ENCODE assay signal across 16 cellular contexts in the genomic region with DNA sequence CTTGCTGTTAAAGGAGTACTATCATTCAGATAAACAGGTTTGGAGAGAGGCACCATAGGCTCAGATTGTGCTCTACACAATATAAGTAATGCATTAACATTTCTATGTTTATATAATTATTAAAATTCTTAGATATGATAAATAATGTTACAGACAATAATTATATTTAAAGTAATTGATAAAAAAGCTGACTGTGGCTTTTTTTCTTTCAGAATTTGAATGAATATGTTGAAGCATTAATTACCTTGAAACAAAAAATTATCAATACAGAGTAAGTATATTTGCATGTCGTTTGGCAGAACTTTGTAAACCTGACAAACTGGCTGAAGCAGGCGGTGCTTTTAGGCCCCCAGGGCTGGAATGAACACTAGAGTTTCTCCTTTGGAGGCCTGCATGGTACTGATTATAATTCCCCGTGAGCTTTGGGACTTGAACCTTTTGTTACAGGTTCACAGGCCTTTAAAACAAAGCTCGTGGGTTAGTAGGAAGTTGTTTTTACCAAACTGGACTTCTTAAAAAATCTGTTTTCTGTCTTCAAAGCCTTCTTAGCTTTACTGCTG. TPM values are rescaled to one million over a fixed set of nuclear protein-coding genes. Genes with fewer than 3 reads are reported as not detected.
A peak's percentile ranks its signal among the peaks of the same experiment; 100 is the strongest.
DNase-seq lines count a peak whose midpoint lies in the region; ATAC-seq, FAIRE-seq and TF ChIP-seq lines count a peak whose summit lies in the region.
"Had no signal": no experiment of that assay in that cellular context is flagged by ENCODE, and none has a peak within 500 bp of the region (broad histone marks: within the 10 kb centered on the region; RNA-seq: fewer than 3 reads in every experiment).

No MANE protein-coding gene starts in this region.

- H3K9me3 ChIP-seq in A549 (no peaks in the 10 kb centered on the region), MM.1S (replicated peaks; ENCODE audit: insufficient read depth, low read length) (no peaks in the 10 kb centered on the region), K562 (replicated peaks; ENCODE audit: control insufficient read depth, insufficient read depth, low read depth, low read length) (no peaks in the 10 kb centered on the region)
- no peaks in the 10 kb centered on the region for H3K9me3 ChIP-seq in CD8-positive, alpha-beta memory T cell (ENCODE audit: low read length)

- TF ChIP-seq RAD21 in A549 (conservative IDR thresholded peaks at IDR 0.05 in 1 of 2, IDR thresholded peaks at IDR 0.05 in 1 of 2) (no peak), K562 (CRISPR knock-in tag; conservative IDR thresholded peaks at IDR 0.05 in 1 of 2, IDR thresholded peaks at IDR 0.05 in 1 of 2) (no peak)

- no peak for TF ChIP-seq EP300 in A549 (IDR thresholded peaks at IDR 0.05)
- TF ChIP-seq EP300 in K562 (IDR thresholded peaks at IDR 0.05; ENCODE audit: low read length): no peak

- no peaks in the 10 kb centered on the region for H3K9me2 ChIP-seq in MM.1S (replicated peaks; ENCODE audit: insufficient read depth, low read length)

- H3K36me3 Mint-ChIP-seq in osteocyte (ENCODE audit: unreplicated experiment): peaks cover 19% of the 10 kb centered on the region
- H3K36me3 Mint-ChIP-seq in CD8-positive, alpha-beta memory T cell: peaks cover 0 to 41% (median 10%) of the 10 kb centered on the region in 3 donors

- POLR2A ChIA-PET in A549 (lab: Yijun Ruan, JAX): no interaction called here
- POLR2A ChIA-PET in K562 (lab: Yijun Ruan, JAX): interaction anchor here (0.6 to 0.8 kb wide), 2 partner anchors 15 to 393 kb away, joined by 3 read pairs; no protein-coding TSS in a partner anchor
- POLR2A ChIA-PET in CD8-positive, alpha-beta memory T cell (lab: Charles Lee): interaction anchor here (0.7 kb wide), 1 partner anchor 31 kb away, joined by 3 read pairs; no protein-coding TSS in a partner anchor

- ATAC-seq in A549: no peak
- ATAC-seq in K562: no peak; the same call in 2 of the 3 replicates
- no peak for ATAC-seq in HG02870 (IDR thresholded peaks at IDR 0.05; ENCODE audit: unreplicated experiment)

- WGBS in A549 (ENCODE audit: missing lambda C conversion rate): 71% methylated on average over 4 of the region's 4 CpGs
- WGBS in K562 (ENCODE audit: insufficient coverage, low coverage, missing lambda C conversion rate): 60% methylated on average over 4 of the region's 4 CpGs

- CTCF ChIA-PET in A549 (lab: Yijun Ruan, JAX) (interaction anchor here (1.1 kb wide), 1 partner anchor 13 kb away, joined by 3 read pairs; no protein-coding TSS in a partner anchor), K562 (lab: Yijun Ruan, JAX; ENCODE audit: low intra/inter-chr PET ratio) (no interaction called here)
- CTCF ChIA-PET in CD8-positive, alpha-beta memory T cell (lab: Charles Lee): no interaction called here

- no peaks in the 10 kb centered on the region for H3K9me3 Mint-ChIP-seq in osteocyte (ENCODE audit: unreplicated experiment)
- H3K9me3 Mint-ChIP-seq in CD8-positive, alpha-beta memory T cell: no peaks in the 10 kb centered on the region

- H4K20me1 ChIP-seq in MM.1S (ENCODE audit: insufficient read depth, low read length) (no peaks in the 10 kb centered on the region), K562 (replicated peaks; ENCODE audit: control insufficient read depth, insufficient read depth, low read length) (peaks cover 8% of the 10 kb centered on the region; the same call in 1 of the 2 replicates)

- H3K9ac ChIP-seq in MM.1S (ENCODE audit: low read length) (no peak overlapping the region), K562 (ENCODE audit: insufficient read depth in 1 of 2, low read depth in 2 of 2, low read length in 2 of 2) (no peak overlapping the region)

- H3K4me3 ChIP-seq in A549 (no peak overlapping the region), MM.1S (ENCODE audit: low read length) (no peak overlapping the region), K562 (no peak overlapping the region)
- H3K4me3 ChIP-seq in CD8-positive, alpha-beta memory T cell (ENCODE audit: low read length): no peak overlapping the region

- no peaks in the 10 kb centered on the region for H3K27me3 ChIP-seq in MM.1S (replicated peaks; ENCODE audit: insufficient read depth, low read length)
- H3K27me3 ChIP-seq in K562 (ENCODE audit: control insufficient read depth in 2 of 2, insufficient read depth in 2 of 2, low read length in 2 of 2): no peaks in the 10 kb centered on the region
- H3K27me3 ChIP-seq in CD8-positive, alpha-beta memory T cell (ENCODE audit: insufficient read depth, low read length, poor library complexity, severe bottlenecking): no peaks in the 10 kb centered on the region

- TF ChIP-seq CTCF in A549 (IDR thresholded peaks at IDR 0.05) (no peak), MM.1S (IDR thresholded peaks at IDR 0.05; ENCODE audit: low read length) (no peak), K562 (IDR thresholded peaks at IDR 0.05 in 2 of 3, conservative IDR thresholded peaks at IDR 0.05 in 1 of 3; ENCODE audit: insufficient read depth in 2 of 3, low read depth in 1 of 3, low read length in 3 of 3) (no peak), osteocyte (IDR thresholded peaks at IDR 0.05) (no peak)

- H3K9me1 ChIP-seq in K562 (ENCODE audit: control insufficient read depth, insufficient read depth, low read length): no peaks in the 10 kb centered on the region

- H3K79me2 ChIP-seq in MM.1S (ENCODE audit: low read length): peaks cover 62% of the 10 kb centered on the region
- H3K79me2 ChIP-seq in K562 (ENCODE audit: control insufficient read depth, insufficient read depth, low read length): peaks cover 51% of the 10 kb centered on the region

- H3K27ac ChIP-seq in A549 (no peak overlapping the region), MM.1S (ENCODE audit: low read length) (peak overlapping the region; percentile 52; the same call in 1 of the 2 replicates), K562 (ENCODE audit: extremely low read depth, low read depth, low read length) (no peak overlapping the region)
- no peak overlapping the region for H3K27ac ChIP-seq in CD8-positive, alpha-beta memory T cell (ENCODE audit: low read depth, low read length)
- H3K27ac ChIP-seq: C4-2B had no signal

- H3K36me3 ChIP-seq in MM.1S (replicated peaks; ENCODE audit: insufficient read depth, low read length) (no peaks in the 10 kb centered on the region; the same call in 1 of the 2 replicates), K562 (ENCODE audit: control insufficient read depth, insufficient read depth, low read length) (peaks cover 49% of the 10 kb centered on the region)
- H3K36me3 ChIP-seq in CD8-positive, alpha-beta memory T cell (ENCODE audit: insufficient read depth, low read length): peaks cover 11% of the 10 kb centered on the region

- H3K4me2 ChIP-seq in A549 (no peak overlapping the region), MM.1S (ENCODE audit: low read depth, low read length) (peak overlapping the region; percentile 72), K562 (ENCODE audit: insufficient read depth, low read length) (no peak overlapping the region)

- peaks cover 32% of the 10 kb centered on the region for H3K4me1 Mint-ChIP-seq in osteocyte (ENCODE audit: unreplicated experiment)
- peaks cover 0 to 33% (median 27%) of the 10 kb centered on the region in 3 donors for H3K4me1 Mint-ChIP-seq in CD8-positive, alpha-beta memory T cell

- no peaks in the 10 kb centered on the region for H3K4me1 ChIP-seq in A549
- peaks cover 10% of the 10 kb centered on the region for H3K4me1 ChIP-seq in MM.1S (ENCODE audit: low read length)
- H3K4me1 ChIP-seq in K562 (replicated peaks in 1 of 2; ENCODE audit: control insufficient read depth in 2 of 2, insufficient read depth in 2 of 2, low read length in 2 of 2): peaks cover 0 to 11% of the 10 kb centered on the region in 2 experiments; a peak in 2 of 5 replicates
- H3K4me1 ChIP-seq in CD8-positive, alpha-beta memory T cell (ENCODE audit: insufficient read depth, low read length): peaks cover 10% of the 10 kb centered on the region

- intact Hi-C loops in K562 (cut with micrococcal nuclease): no loop called here

- H3K4me3 Mint-ChIP-seq in osteocyte (ENCODE audit: unreplicated experiment): no peak overlapping the region
- H3K4me3 Mint-ChIP-seq in CD8-positive, alpha-beta memory T cell: no peak overlapping the region

- DNase-seq in A549 (ENCODE audit: low read depth in 1 of 2, low spot score in 1 of 2) (no peak), MM.1S (no peak), K562 (ENCODE audit: extremely low read depth in 1 of 4, low spot score in 3 of 4) (no peak), osteocyte (ENCODE audit: extremely low spot score, unreplicated experiment) (no peak)
- DNase-seq in CD8-positive, alpha-beta memory T cell: no peak
- DNase-seq in activated naive CD4-positive, alpha-beta T cell treated with anti-CD3 and anti-CD28 coated beads, Interleukin-2, amount 50 U/mL, for 16 hours: no peak
- DNase-seq: DMS 273 treated with DMSO at 0.1 percent for 48 hours; GF-D8; NCI-H1436; NCI-H2029 treated with DMSO at 0.1 percent for 48 hours; NCI-H524; NK-92 treated with Interleukin-12 subunit alpha and Interleukin-12 subunit beta, amount 100 ng/mL, for 24 hours; RPMI8226 had no signal

- no peak overlapping the region for H2AFZ ChIP-seq in MM.1S (ENCODE audit: low read length)
- no peak overlapping the region for H2AFZ ChIP-seq in K562 (ENCODE audit: low read depth, low read length)

- FAIRE-seq in A549 (lab: Jason Lieb, UNC) (no peak), K562 (lab: Jason Lieb, UNC) (no peak)
- FAIRE-seq: GM12892 had no signal

- no TSS peak for BruUV-seq in K562 (replicated peaks; lab: Mats Ljungman, UMichigan)

- in situ Hi-C loops in K562 (cut with MboI): no loop called here

- H3F3A ChIP-seq in MM.1S (ENCODE audit: insufficient read depth, low read length): no peaks in the 10 kb centered on the region

- TF ChIP-seq POLR2A in A549 (IDR thresholded peaks at IDR 0.05; ENCODE audit: low read length) (no peak), K562 (conservative IDR thresholded peaks at IDR 0.05) (no peak)

- H3K27me3 Mint-ChIP-seq in osteocyte (ENCODE audit: unreplicated experiment): no peaks in the 10 kb centered on the region
- no peaks in the 10 kb centered on the region for H3K27me3 Mint-ChIP-seq in CD8-positive, alpha-beta memory T cell

- H3K27ac Mint-ChIP-seq in osteocyte (ENCODE audit: unreplicated experiment): peak overlapping the region; percentile 38
- H3K27ac Mint-ChIP-seq in CD8-positive, alpha-beta memory T cell: no peak overlapping the region

RNA-seq across cellular contexts. Expression of a gene that starts 13.8 kb away (rescaled TPM):
- 29.1 and 33.1 TPM in 2 replicates for polyA plus RNA-seq in A549 (2011; rRNA removed)
- 6.5 and 8.1 TPM in 2 replicates for polyA plus RNA-seq in A549 (2012; cell fraction: cytosol; rRNA removed)
- 8.7 and 10.4 TPM in 2 replicates for polyA plus RNA-seq in A549 (2012; cell fraction: nucleus; rRNA removed)
- 16.3 to 17.6 TPM (median 16.9 TPM) in 3 replicates for polyA plus RNA-seq in A549 (2017; fragmentation: RNase III; extraction: RNeasy Plus Mini Kit Qiagen cat#74134 plus additional on column Dnase treatment)
- polyA minus RNA-seq in A549 (2011; rRNA and poly(A)+ RNA removed): 39.7 and 40.8 TPM in 2 replicates
- 19.3 and 80.1 TPM in 2 replicates for total RNA-seq in K562 (2011; cell fraction: chromatin; rRNA removed; ENCODE audit: low replicate concordance)
- 13.0 and 20.4 TPM in 2 replicates for total RNA-seq in K562 (2011; cell fraction: nucleolus; rRNA removed)
- 35.6 and 41.7 TPM in 2 replicates for total RNA-seq in K562 (2011; cell fraction: nucleoplasm; rRNA removed)
- 19.1 and 21.3 TPM in 2 replicates for total RNA-seq in K562 (2014; rRNA removed)
- 40.9 and 44.6 TPM in 2 replicates for total RNA-seq in K562 (2014; rRNA removed; fragmentation: Illumina TruSeq; extraction: Trizol)
- 46.1 and 47.4 TPM in 2 replicates for total RNA-seq in K562 (2015; rRNA removed; fragmentation: Illumina TruSeq; extraction: Trizol)
- 31.3 and 33.2 TPM in 2 replicates for total RNA-seq in K562 (2021)
- polyA plus RNA-seq in K562 (2011; rRNA removed): 18.5 and 28.2 TPM in 2 replicates
- 8.7 and 12.1 TPM in 2 replicates for polyA plus RNA-seq in K562 (2011; cell fraction: cytosol; rRNA removed)
- polyA plus RNA-seq in K562 (2011; cell fraction: nucleus; rRNA removed): 25.9 and 29.4 TPM in 2 replicates
- 12.7 and 17.1 TPM in 2 replicates for polyA plus RNA-seq in K562 (2012)
- polyA plus RNA-seq in K562 (2014; fragmentation: Illumina TruSeq; extraction: Trizol): 26.9 and 33.6 TPM in 2 replicates
- 1 to 10 TPM; 4.9 to 8.5 TPM for polyA plus RNA-seq in K562 (2014; fragmentation: Nextera tagmentation; extraction: Ambion mirVana)
- 20.8 and 21.3 TPM in 2 replicates for polyA plus RNA-seq in K562 (2014; rRNA removed)
- 75.3 and 75.8 TPM in 2 replicates for polyA minus RNA-seq in K562 (2011; rRNA and poly(A)+ RNA removed)
- polyA minus RNA-seq in K562 (2011; cell fraction: cytosol; rRNA and poly(A)+ RNA removed): 21.0 and 26.1 TPM in 2 replicates
- 56.4 and 83.1 TPM in 2 replicates for polyA minus RNA-seq in K562 (2011; cell fraction: nucleus; rRNA and poly(A)+ RNA removed)
- 27.0 and 27.7 TPM in 2 replicates for total RNA-seq in osteocyte
- 10 to 100 TPM; 38.7 to 41.7 TPM for total RNA-seq in CD8-positive, alpha-beta memory T cell
- 20.4 TPM for polyA plus RNA-seq in CD8-positive, alpha-beta memory T cell
